ENCODE assay signal across 15 cellular contexts in the genomic region with DNA sequence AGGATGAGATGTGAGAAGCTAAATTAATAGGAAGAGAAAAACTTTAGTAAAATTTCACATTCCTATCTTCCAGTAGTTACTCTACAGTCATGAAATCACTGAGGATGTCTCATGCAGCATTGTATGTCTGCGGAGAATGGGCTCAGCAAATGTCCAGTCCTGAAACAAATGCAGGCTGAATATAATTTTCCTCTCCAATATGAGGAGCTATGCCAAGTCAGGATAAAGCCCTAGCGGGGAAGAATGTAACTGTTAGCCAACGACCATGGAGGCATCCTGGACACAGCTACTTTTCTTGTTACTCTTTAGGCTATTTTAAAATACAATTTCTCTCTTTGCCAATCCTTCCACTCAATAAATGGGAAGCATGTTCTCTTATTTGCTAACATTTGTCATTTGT.
DNase-seq lines count a peak whose midpoint lies in the region; ATAC-seq, FAIRE-seq and TF ChIP-seq lines count a peak whose summit lies in the region.
"Had no signal": no experiment of that assay in that cellular context is flagged by ENCODE, and none has a peak within 500 bp of the region (broad histone marks: within the 10 kb centered on the region; RNA-seq: fewer than 3 reads in every experiment).

No MANE protein-coding gene starts in this region.

- in situ Hi-C loops in astrocyte of the cerebellum (cut with HindIII; ENCODE audit: low sequenced_read_pairs): no loop called here

- WGBS in suprapubic skin: 69% methylated on average over 3 of the region's 3 CpGs
- 63 to 67% methylated on average over 3 of the region's 3 CpGs for WGBS in pancreas, 2 donors

- H3K27me3 ChIP-seq in suprapubic skin: no peaks in the 10 kb centered on the region
- no peaks in the 10 kb centered on the region for H3K27me3 ChIP-seq in pancreas
- H3K27me3 ChIP-seq: BLaER1 treated with 17β-estradiol and CSF1 and Interleukin-3, amounts not matched to agents 10 nM and 100 nM; SJCRH30 had no signal

- H3K36me3 ChIP-seq in suprapubic skin (no peaks in the 10 kb centered on the region), pancreas (no peaks in the 10 kb centered on the region)
- H3K36me3 ChIP-seq: HAP-1, SJCRH30 had no signal

- H3K4me1 ChIP-seq in suprapubic skin (no peaks in the 10 kb centered on the region), pancreas (no peaks in the 10 kb centered on the region)
- H3K4me1 ChIP-seq: HAP-1, SJCRH30 had no signal

- no peak for TF ChIP-seq EP300 in suprapubic skin (IDR thresholded peaks at IDR 0.05)

- H3K4me3 ChIP-seq in astrocyte of the cerebellum (ENCODE audit: low read depth, low read length) (no peak overlapping the region), suprapubic skin (no peak overlapping the region), pancreas (no peak overlapping the region)
- H3K4me3 ChIP-seq: BLaER1 treated with 17β-estradiol and CSF1 and Interleukin-3, amounts not matched to agents 10 nM and 100 nM; HAP-1; SJCRH30 had no signal

- intact Hi-C loops in pancreas (cut with DNase I): no loop called here

- peak; percentile 27 for TF ChIP-seq CTCF in astrocyte of the cerebellum (IDR thresholded peaks at IDR 0.05; ENCODE audit: low read depth, low read length, missing control alignments)
- TF ChIP-seq CTCF in suprapubic skin (IDR thresholded peaks at IDR 0.05): no peak
- no peak for TF ChIP-seq CTCF in pancreas (IDR thresholded peaks at IDR 0.05)

- no peaks in the 10 kb centered on the region for H3K9me3 ChIP-seq in suprapubic skin
- no peaks in the 10 kb centered on the region for H3K9me3 ChIP-seq in pancreas
- H3K9me3 ChIP-seq: HAP-1, SJCRH30 had no signal

- TF ChIP-seq POLR2A in suprapubic skin (IDR thresholded peaks at IDR 0.05): no peak

- FAIRE-seq in pancreas (lab: Jason Lieb, UNC): no peak

- ATAC-seq in pancreas: no peak
- no peak for ATAC-seq in SK-N-SH treated with all-trans-retinoic acid at 6 μM for 48 hours

- H3K27ac ChIP-seq in suprapubic skin: no peak overlapping the region
- H3K27ac ChIP-seq in pancreas: no peak overlapping the region
- H3K27ac ChIP-seq: BLaER1 treated with 17β-estradiol and CSF1 and Interleukin-3, amounts not matched to agents 10 nM and 100 nM; SJCRH30 had no signal

- DNase-seq in ELR (ENCODE audit: low read depth): peak; percentile 1
- peak; percentile 61 for DNase-seq in NCI-H748 (lab: John Stamatoyannopoulos, UW; ENCODE audit: unreplicated experiment)
- DNase-seq in astrocyte of the cerebellum (ENCODE audit: low read depth): no peak
- DNase-seq in iris pigment epithelial cell (ENCODE audit: low read depth): peak; percentile 8
- DNase-seq in suprapubic skin (ENCODE audit: low spot score in 2 of 2): no peak
- DNase-seq in pancreas: no peak
- no peak for DNase-seq in GM19238 (ENCODE audit: insufficient read length, low spot score)
- DNase-seq: IMR-90, Kasumi-1, NCI-H510A treated with DMSO at 0.1 percent for 48 hours, SJCRH30, SW 1271 had no signal

TF ChIP-seq in SK-N-SH treated with all-trans-retinoic acid at 6 μM for 48 hours, 23 proteins besides CTCF, POLR2A, EP300 and RAD21:
- TF ChIP-seq RARB (CRISPR knock-in tag; IDR thresholded peaks at IDR 0.05): no peak
- TF ChIP-seq, protein P1, sequence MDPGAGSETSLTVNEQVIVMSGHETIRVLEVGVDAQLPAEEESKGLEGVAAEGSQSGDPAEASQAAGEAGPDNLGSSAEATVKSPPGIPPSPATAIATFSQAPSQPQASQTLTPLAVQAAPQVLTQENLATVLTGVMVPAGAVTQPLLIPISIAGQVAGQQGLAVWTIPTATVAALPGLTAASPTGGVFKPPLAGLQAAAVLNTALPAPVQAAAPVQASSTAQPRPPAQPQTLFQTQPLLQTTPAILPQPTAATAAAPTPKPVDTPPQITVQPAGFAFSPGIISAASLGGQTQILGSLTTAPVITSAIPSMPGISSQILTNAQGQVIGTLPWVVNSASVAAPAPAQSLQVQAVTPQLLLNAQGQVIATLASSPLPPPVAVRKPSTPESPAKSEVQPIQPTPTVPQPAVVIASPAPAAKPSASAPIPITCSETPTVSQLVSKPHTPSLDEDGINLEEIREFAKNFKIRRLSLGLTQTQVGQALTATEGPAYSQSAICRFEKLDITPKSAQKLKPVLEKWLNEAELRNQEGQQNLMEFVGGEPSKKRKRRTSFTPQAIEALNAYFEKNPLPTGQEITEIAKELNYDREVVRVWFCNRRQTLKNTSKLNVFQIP (CRISPR knock-in tag; IDR thresholded peaks at IDR 0.05; ENCODE audit: borderline replicate concordance, low read depth): no peak
- TF ChIP-seq ZNF70 (CRISPR knock-in tag; IDR thresholded peaks at IDR 0.05): no peak
- no peak for TF ChIP-seq ZNF8 (CRISPR knock-in tag; IDR thresholded peaks at IDR 0.05)
- no peak for TF ChIP-seq ISL1 (CRISPR knock-in tag; IDR thresholded peaks at IDR 0.05)
- TF ChIP-seq GLIS3 (CRISPR knock-in tag; IDR thresholded peaks at IDR 0.05): no peak
- no peak for TF ChIP-seq ZFP3 (CRISPR knock-in tag; IDR thresholded peaks at IDR 0.05)
- TF ChIP-seq ZC3H10 (CRISPR knock-in tag; IDR thresholded peaks at IDR 0.05): no peak
- no peak for TF ChIP-seq ZFP30 (CRISPR knock-in tag; IDR thresholded peaks at IDR 0.05)
- no peak for TF ChIP-seq CREB5 (CRISPR knock-in tag; IDR thresholded peaks at IDR 0.05; ENCODE audit: low read depth)
- TF ChIP-seq, protein P2, sequence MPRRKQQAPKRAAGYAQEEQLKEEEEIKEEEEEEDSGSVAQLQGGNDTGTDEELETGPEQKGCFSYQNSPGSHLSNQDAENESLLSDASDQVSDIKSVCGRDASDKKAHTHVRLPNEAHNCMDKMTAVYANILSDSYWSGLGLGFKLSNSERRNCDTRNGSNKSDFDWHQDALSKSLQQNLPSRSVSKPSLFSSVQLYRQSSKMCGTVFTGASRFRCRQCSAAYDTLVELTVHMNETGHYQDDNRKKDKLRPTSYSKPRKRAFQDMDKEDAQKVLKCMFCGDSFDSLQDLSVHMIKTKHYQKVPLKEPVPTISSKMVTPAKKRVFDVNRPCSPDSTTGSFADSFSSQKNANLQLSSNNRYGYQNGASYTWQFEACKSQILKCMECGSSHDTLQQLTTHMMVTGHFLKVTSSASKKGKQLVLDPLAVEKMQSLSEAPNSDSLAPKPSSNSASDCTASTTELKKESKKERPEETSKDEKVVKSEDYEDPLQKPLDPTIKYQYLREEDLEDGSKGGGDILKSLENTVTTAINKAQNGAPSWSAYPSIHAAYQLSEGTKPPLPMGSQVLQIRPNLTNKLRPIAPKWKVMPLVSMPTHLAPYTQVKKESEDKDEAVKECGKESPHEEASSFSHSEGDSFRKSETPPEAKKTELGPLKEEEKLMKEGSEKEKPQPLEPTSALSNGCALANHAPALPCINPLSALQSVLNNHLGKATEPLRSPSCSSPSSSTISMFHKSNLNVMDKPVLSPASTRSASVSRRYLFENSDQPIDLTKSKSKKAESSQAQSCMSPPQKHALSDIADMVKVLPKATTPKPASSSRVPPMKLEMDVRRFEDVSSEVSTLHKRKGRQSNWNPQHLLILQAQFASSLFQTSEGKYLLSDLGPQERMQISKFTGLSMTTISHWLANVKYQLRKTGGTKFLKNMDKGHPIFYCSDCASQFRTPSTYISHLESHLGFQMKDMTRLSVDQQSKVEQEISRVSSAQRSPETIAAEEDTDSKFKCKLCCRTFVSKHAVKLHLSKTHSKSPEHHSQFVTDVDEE (CRISPR knock-in tag; IDR thresholded peaks at IDR 0.05): no peak
- no peak for TF ChIP-seq CSDC2 (CRISPR knock-in tag; IDR thresholded peaks at IDR 0.05)
- TF ChIP-seq TCF4 (CRISPR knock-in tag; IDR thresholded peaks at IDR 0.05; ENCODE audit: borderline replicate concordance): no peak

Comparison
In these comparisons a context has a peak if more than half of its experiments do, and no peak if none do; other contexts are left out.
1. DNase-seq: peak in ELR (single experiment), NCI-H748 (single experiment) and iris pigment epithelial cell (single experiment); none in astrocyte of the cerebellum (single experiment), suprapubic skin (0 of 2), pancreas (0 of 6) and GM19238 (single experiment).